In genomic region chr1:75136921-75137641, GRCh38 we compare ENCODE assay signal across 14 cellular contexts. TPM values are rescaled to one million over a fixed set of nuclear protein-coding genes. Genes with fewer than 3 reads are reported as not detected.
DNase-seq lines count a peak whose midpoint lies in the region; ATAC-seq and TF ChIP-seq lines count a peak whose summit lies in the region.
"Had no signal": no experiment of that assay in that cellular context is flagged by ENCODE, and none has a peak within 500 bp of the region (broad histone marks: within the 10 kb centered on the region; RNA-seq: fewer than 3 reads in every experiment).

No MANE protein-coding gene starts in this region.

- DNase-seq in activated naive CD4-positive, alpha-beta T cell treated with anti-CD3 and anti-CD28 coated beads, Interleukin-2, amount 10 ng/mL, durations not matched to agents 7 days and 5 days = no peak
- DNase-seq in activated naive CD4-positive, alpha-beta T cell treated with Interleukin-2 at 50 U/mL for 16 hours = no peak
- DNase-seq in amniotic epithelial cell (ENCODE audit: low read depth) = peak; percentile 7
- DNase-seq in islet precursor cell = peak; percentile 82
- no peak for DNase-seq in type B pancreatic cell (ENCODE audit: extremely low spot score, unreplicated experiment)
- DNase-seq in iPS-NIHi7 (ENCODE audit: extremely low spot score) = no peak
- DNase-seq: activated CD4-positive, alpha-beta T cell treated with anti-CD3 and anti-CD28 coated beads for 48 hours; DMS 273 treated with DMSO at 0.1 percent for 48 hours; gastrocnemius medialis; psoas muscle had no signal

- TF ChIP-seq CTCF in type B pancreatic cell (conservative IDR thresholded peaks at IDR 0.05) = no peak

- H3K4me1 Mint-ChIP-seq in activated naive CD4-positive, alpha-beta T cell treated with anti-CD3 and anti-CD28 coated beads, Interleukin-2, amount 10 ng/mL, durations not matched to agents 7 days and 5 days = peaks cover 18% of the 10 kb centered on the region
- H3K4me1 Mint-ChIP-seq in type B pancreatic cell (ENCODE audit: unreplicated experiment) = peaks cover 27% of the 10 kb centered on the region

- H3K36me3 Mint-ChIP-seq in activated naive CD4-positive, alpha-beta T cell treated with anti-CD3 and anti-CD28 coated beads, Interleukin-2, amount 10 ng/mL, durations not matched to agents 7 days and 5 days = peaks cover 6% of the 10 kb centered on the region
- no peaks in the 10 kb centered on the region for H3K36me3 Mint-ChIP-seq in type B pancreatic cell

- H3K27me3 Mint-ChIP-seq in activated naive CD4-positive, alpha-beta T cell treated with anti-CD3 and anti-CD28 coated beads, Interleukin-2, amount 10 ng/mL, durations not matched to agents 7 days and 5 days = peaks cover 60% of the 10 kb centered on the region
- H3K27me3 Mint-ChIP-seq in type B pancreatic cell = peaks cover 93% of the 10 kb centered on the region

- no peaks in the 10 kb centered on the region for H3K9me3 Mint-ChIP-seq in activated naive CD4-positive, alpha-beta T cell treated with anti-CD3 and anti-CD28 coated beads, Interleukin-2, amount 10 ng/mL, durations not matched to agents 7 days and 5 days
- no peaks in the 10 kb centered on the region for H3K9me3 Mint-ChIP-seq in type B pancreatic cell

- ATAC-seq in GM21786 (IDR thresholded peaks at IDR 0.05; ENCODE audit: unreplicated experiment) (no peak), GM21717 (IDR thresholded peaks at IDR 0.05; ENCODE audit: unreplicated experiment) (no peak)
- ATAC-seq: gastrocnemius medialis had no signal

- peak overlapping the region; percentile 24 for H3K27ac Mint-ChIP-seq in activated naive CD4-positive, alpha-beta T cell treated with anti-CD3 and anti-CD28 coated beads, Interleukin-2, amount 10 ng/mL, durations not matched to agents 7 days and 5 days
- H3K27ac Mint-ChIP-seq in type B pancreatic cell = peak overlapping the region; percentile 16

- CTCF ChIA-PET in activated naive CD4-positive, alpha-beta T cell treated with anti-CD3 and anti-CD28 coated beads, Interleukin-2, amount 10 ng/mL, durations not matched to agents 7 days and 5 days (lab: Charles Lee) = no interaction called here

- no peak overlapping the region for H3K4me3 Mint-ChIP-seq in activated naive CD4-positive, alpha-beta T cell treated with anti-CD3 and anti-CD28 coated beads, Interleukin-2, amount 10 ng/mL, durations not matched to agents 7 days and 5 days
- peak overlapping the region; percentile 67 for H3K4me3 Mint-ChIP-seq in type B pancreatic cell

RNA-seq across cellular contexts. Expression of gene LHX8, which starts 2.9 kb away (rescaled TPM):
- total RNA-seq in type B pancreatic cell (ENCODE audit: low replicate concordance) = 0.31 and 1.2 TPM in 2 replicates
- total RNA-seq: A673, gastrocnemius medialis, psoas muscle, suprapubic skin had no signal

Comparison
In these comparisons a context has a peak if more than half of its experiments do, and no peak if none do; other contexts are left out.
1. DNase-seq: peak in amniotic epithelial cell (single experiment) and islet precursor cell (single experiment); none in activated naive CD4-positive, alpha-beta T cell treated with anti-CD3 and anti-CD28 coated beads, Interleukin-2, amount 10 ng/mL, durations not matched to agents 7 days and 5 days (single experiment), activated naive CD4-positive, alpha-beta T cell treated with Interleukin-2 at 50 U/mL for 16 hours (single experiment), type B pancreatic cell (single experiment) and iPS-NIHi7 (single experiment).